ENCODE assay signal across 16 cellular contexts in the genomic region with DNA sequence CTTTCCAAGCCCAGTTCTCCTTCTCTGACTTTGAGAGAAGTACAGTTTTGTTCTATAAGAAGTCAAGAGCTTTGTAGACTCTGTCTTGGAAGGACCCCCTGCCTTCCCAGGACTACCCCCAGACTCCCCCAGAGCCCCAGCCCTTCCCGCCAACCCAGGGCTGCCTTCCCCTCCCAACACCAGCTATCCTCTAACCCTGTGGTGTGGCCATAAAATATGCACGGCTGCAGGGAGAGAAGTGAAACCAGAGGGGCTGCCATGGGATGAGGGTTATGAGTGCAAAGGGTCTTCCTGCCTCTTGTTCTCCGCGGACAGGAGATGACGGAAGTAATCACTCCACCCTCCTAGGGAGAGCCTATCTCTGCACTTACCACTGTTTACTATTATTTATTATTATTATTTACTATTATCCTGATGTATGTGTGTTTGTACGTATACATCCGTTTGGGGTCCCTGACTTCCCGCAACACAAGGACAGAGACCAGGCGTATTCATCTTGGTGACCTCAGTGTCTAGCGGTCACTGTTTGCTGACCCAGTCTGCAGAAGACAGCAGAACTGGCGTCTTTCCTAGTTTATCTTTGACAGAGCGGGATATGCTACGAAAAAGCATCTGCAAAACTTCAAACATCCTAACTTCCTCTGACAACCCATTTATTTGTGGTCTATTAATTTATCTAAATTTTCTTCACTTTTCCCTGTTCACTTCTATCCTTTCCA. TPM values are rescaled to one million over a fixed set of nuclear protein-coding genes. Genes with fewer than 3 reads are reported as not detected.
DNase-seq lines count a peak whose midpoint lies in the region; ATAC-seq and TF ChIP-seq lines count a peak whose summit lies in the region.
"Had no signal": no experiment of that assay in that cellular context is flagged by ENCODE, and none has a peak within 500 bp of the region (broad histone marks: within the 10 kb centered on the region; RNA-seq: fewer than 3 reads in every experiment).

No MANE protein-coding gene starts in this region.

- no peak overlapping the region for H2AFZ ChIP-seq in H9 (ENCODE audit: low read length)

- no peaks in the 10 kb centered on the region for H3K9me3 ChIP-seq in H9 (ENCODE audit: control insufficient read depth, low read depth, low read length)
- H3K9me3 ChIP-seq in breast epithelium = no peaks in the 10 kb centered on the region
- H3K9me3 ChIP-seq: gastrocnemius medialis had no signal

- CTCF ChIA-PET in activated CD4-positive, alpha-beta T cell treated with anti-CD3 and anti-CD28 coated beads, Interleukin-2, amount 10 ng/mL, durations not matched to agents 7 days and 5 days (lab: Charles Lee) = no interaction called here

- no peak overlapping the region for H2BK5ac ChIP-seq in H9 (ENCODE audit: insufficient read length, low read length)

- H3K9me3 Mint-ChIP-seq in H9 = no peaks in the 10 kb centered on the region; a peak in 2 of 5 replicates
- no peaks in the 10 kb centered on the region for H3K9me3 Mint-ChIP-seq in nephron
- H3K9me3 Mint-ChIP-seq in activated CD4-positive, alpha-beta T cell treated with anti-CD3 and anti-CD28 coated beads, Interleukin-2, amount 10 ng/mL, durations not matched to agents 7 days and 5 days = no peaks in the 10 kb centered on the region
- H3K9me3 Mint-ChIP-seq: naive thymus-derived CD8-positive, alpha-beta T cell had no signal

- intact Hi-C loops in breast epithelium (cut with DNase I; ENCODE audit: low total_unique reads) = no loop called here

- H3K36me3 ChIP-seq in breast epithelium = no peaks in the 10 kb centered on the region
- H3K36me3 ChIP-seq: gastrocnemius medialis had no signal

- no peak overlapping the region for H3K23ac ChIP-seq in H9 (ENCODE audit: insufficient read length, low read depth, low read length)

- no peak overlapping the region for H3K4me2 ChIP-seq in H9 (ENCODE audit: insufficient read depth, insufficient read length, low read length)
- H3K4me2 ChIP-seq: KMS-11 had no signal

- H3K9ac ChIP-seq in H9 (ENCODE audit: extremely low read depth, insufficient read length, low read length) = no peak overlapping the region
- H3K9ac ChIP-seq: KMS-11 had no signal

- TF ChIP-seq CTCF in H9 (conservative IDR thresholded peaks at IDR 0.05) = no peak
- no peak for TF ChIP-seq CTCF in breast epithelium (IDR thresholded peaks at IDR 0.05)
- no peak for TF ChIP-seq CTCF in nephron (IDR thresholded peaks at IDR 0.05; ENCODE audit: unreplicated experiment in 3 of 3)

- H3K36me3 Mint-ChIP-seq in H9 (ENCODE audit: insufficient read depth in 1 of 3, low read depth in 3 of 3) (no peaks in the 10 kb centered on the region; a peak in 1 of 7 replicates), nephron (ENCODE audit: low read depth) (no peaks in the 10 kb centered on the region)
- H3K36me3 Mint-ChIP-seq in activated CD4-positive, alpha-beta T cell treated with anti-CD3 and anti-CD28 coated beads, Interleukin-2, amount 10 ng/mL, durations not matched to agents 7 days and 5 days (ENCODE audit: low read depth) = no peaks in the 10 kb centered on the region

- no peak overlapping the region for H3K4ac ChIP-seq in H9 (ENCODE audit: low read depth, low read length)

- no peak overlapping the region for H3K14ac ChIP-seq in H9 (ENCODE audit: insufficient read depth, low read length)

- no peak for ATAC-seq in HG02870 (IDR thresholded peaks at IDR 0.05; ENCODE audit: unreplicated experiment)
- ATAC-seq: gastrocnemius medialis; naive thymus-derived CD8-positive, alpha-beta T cell had no signal

- H3K23me2 ChIP-seq in H9 (ENCODE audit: insufficient read length, low read depth, low read length, poor library complexity, severe bottlenecking) = peaks cover 27% of the 10 kb centered on the region

- H3K4me3 Mint-ChIP-seq in H9 (no peak overlapping the region), nephron (peak overlapping the region in 1 of 3 experiments; percentile 12)
- H3K4me3 Mint-ChIP-seq in activated CD4-positive, alpha-beta T cell treated with anti-CD3 and anti-CD28 coated beads, Interleukin-2, amount 10 ng/mL, durations not matched to agents 7 days and 5 days = no peak overlapping the region
- H3K4me3 Mint-ChIP-seq: naive thymus-derived CD8-positive, alpha-beta T cell had no signal

- no peaks in the 10 kb centered on the region; the same call in 1 of the 2 replicates for H3K27me3 ChIP-seq in H9 (ENCODE audit: insufficient read depth, low read length)
- no peaks in the 10 kb centered on the region for H3K27me3 ChIP-seq in breast epithelium
- H3K27me3 ChIP-seq: gastrocnemius medialis had no signal

- H2AK5ac ChIP-seq in H9 (ENCODE audit: insufficient read length, low read length) = no peak overlapping the region

- H3K4me1 Mint-ChIP-seq in H9 (peaks cover 72 to 79% of the 10 kb centered on the region in 2 experiments), nephron (peaks cover 53% of the 10 kb centered on the region)
- peaks cover 30% of the 10 kb centered on the region for H3K4me1 Mint-ChIP-seq in activated CD4-positive, alpha-beta T cell treated with anti-CD3 and anti-CD28 coated beads, Interleukin-2, amount 10 ng/mL, durations not matched to agents 7 days and 5 days

- DNase-seq in Ammon's horn (ENCODE audit: low spot score) (peak; percentile 45), H9 (peak; percentile 26), breast epithelium (ENCODE audit: low spot score in 2 of 2) (no peak), NCI-H345 (lab: John Stamatoyannopoulos, UW) (no peak), D341Med (ENCODE audit: low spot score) (no peak)
- DNase-seq in activated CD4-positive, alpha-beta T cell treated with anti-CD3 and anti-CD28 coated beads, Interleukin-2, amount 10 ng/mL, durations not matched to agents 7 days and 5 days = no peak
- DNase-seq: activated CD4-positive, alpha-beta T cell treated with anti-CD3 and anti-CD28 coated beads for 4 hours; Calu3; gastrocnemius medialis; naive thymus-derived CD8-positive, alpha-beta T cell; NCI-H1417; NCI-H69; stimulated activated naive CD4-positive, alpha-beta T cell had no signal

- no CpG with 5 or more reads among the region's 13 CpGs for WGBS in H9 (ENCODE audit: extremely low coverage, insufficient read length, low lambda C conversion rate)

- no peak overlapping the region for H4K8ac ChIP-seq in H9 (replicated peaks; ENCODE audit: insufficient read length, low read depth, low read length)

- H2BK12ac ChIP-seq in H9 (ENCODE audit: insufficient read length, low read depth, low read length) = no peak overlapping the region

- H3K18ac ChIP-seq in H9 (ENCODE audit: insufficient read length, low read depth, low read length) = no peak overlapping the region

- POLR2A ChIA-PET in activated CD4-positive, alpha-beta T cell treated with anti-CD3 and anti-CD28 coated beads, Interleukin-2, amount 10 ng/mL, durations not matched to agents 7 days and 5 days (lab: Charles Lee) = no interaction called here

- peaks cover 15% of the 10 kb centered on the region for H3K4me1 ChIP-seq in H9 (ENCODE audit: insufficient read depth, low read length)
- peaks cover 22 to 31% of the 10 kb centered on the region in 2 donors for H3K4me1 ChIP-seq in breast epithelium

- H3K79me2 ChIP-seq in H9 (ENCODE audit: insufficient read depth, low read length) = peaks cover 4% of the 10 kb centered on the region; the same call in 1 of the 2 replicates

- no peaks in the 10 kb centered on the region for H3K79me1 ChIP-seq in H9 (ENCODE audit: insufficient read depth, low read depth, low read length, poor library complexity, severe bottlenecking)

- H3K27me3 Mint-ChIP-seq in H9 (ENCODE audit: low read depth) = peaks cover 23% of the 10 kb centered on the region
- H3K27me3 Mint-ChIP-seq in nephron (ENCODE audit: low read depth) = peaks cover 5% of the 10 kb centered on the region
- peaks cover 22% of the 10 kb centered on the region for H3K27me3 Mint-ChIP-seq in activated CD4-positive, alpha-beta T cell treated with anti-CD3 and anti-CD28 coated beads, Interleukin-2, amount 10 ng/mL, durations not matched to agents 7 days and 5 days

- TF ChIP-seq POLR2A in breast epithelium (IDR thresholded peaks at IDR 0.05) = no peak

- H4K20me1 ChIP-seq in H9 (ENCODE audit: control insufficient read depth, insufficient read depth, insufficient read length) = no peaks in the 10 kb centered on the region

- H3K27ac ChIP-seq in H9 (ENCODE audit: insufficient read length, low read depth, low read length) (no peak overlapping the region), breast epithelium (peak overlapping the region; percentile 73 to 97)
- H3K27ac ChIP-seq: gastrocnemius medialis, KMS-11 had no signal

- no peak overlapping the region for H2BK15ac ChIP-seq in H9 (ENCODE audit: low read depth, low read length)

- H4K91ac ChIP-seq in H9 (ENCODE audit: insufficient read length, low read depth, low read length) = no peak overlapping the region

- no peak overlapping the region for H2BK20ac ChIP-seq in H9 (ENCODE audit: low read depth, low read length, poor library complexity, severe bottlenecking)

- H2BK120ac ChIP-seq in H9 (ENCODE audit: low read depth, low read length, poor library complexity, severe bottlenecking) = no peak overlapping the region

- H3K56ac ChIP-seq in H9 (ENCODE audit: insufficient read length, low read depth, low read length) = no peak overlapping the region

- no peak overlapping the region for H3K4me3 ChIP-seq in breast epithelium
- H3K4me3 ChIP-seq: gastrocnemius medialis had no signal

- H4K5ac ChIP-seq in H9 (ENCODE audit: insufficient read length, low read depth, low read length) = no peak overlapping the region

- H3K27ac Mint-ChIP-seq in H9 (no peak overlapping the region; a peak in 1 of 7 replicates), nephron (peak overlapping the region; percentile 61 to 86 (median 70))
- no peak overlapping the region for H3K27ac Mint-ChIP-seq in activated CD4-positive, alpha-beta T cell treated with anti-CD3 and anti-CD28 coated beads, Interleukin-2, amount 10 ng/mL, durations not matched to agents 7 days and 5 days

- H3T11ph ChIP-seq in H9 (ENCODE audit: low read length) = no peak overlapping the region

RNA-seq across cellular contexts. Expression of a gene that starts 3.5 kb away (rescaled TPM):
- total RNA-seq in H9 (2021) = 104 and 111 TPM in 2 replicates
- 100 to 1,000 TPM in 1 of 3 donors, 10 to 100 TPM in 1, 1 to 10 TPM in 1; 1.3 to 175 (median 93.7) TPM for total RNA-seq in breast epithelium
- total RNA-seq in activated CD4-positive, alpha-beta T cell treated with anti-CD3 and anti-CD28 coated beads, Interleukin-2, amount 10 ng/mL, durations not matched to agents 7 days and 5 days = under 1 TPM; 0.54 to 0.67 TPM

RNA-seq across cellular contexts. Expression of a gene that starts 5.1 kb away (rescaled TPM):
- total RNA-seq in H9 (2021) (3.4 and 4.8 TPM in 2 replicates), breast epithelium (100 to 1,000 TPM in 2 of 3 donors, 10 to 100 TPM in 1; 90.1 to 115 (median 108) TPM)
- not detected for total RNA-seq in activated CD4-positive, alpha-beta T cell treated with anti-CD3 and anti-CD28 coated beads, Interleukin-2, amount 10 ng/mL, durations not matched to agents 7 days and 5 days

RNA-seq across cellular contexts. Expression of a gene that starts 37.0 kb away (rescaled TPM):
- total RNA-seq in H9 (2021) (55.9 and 59.9 TPM in 2 replicates), breast epithelium (100 to 1,000 TPM; 232 to 256 (median 238) TPM)
- total RNA-seq in activated CD4-positive, alpha-beta T cell treated with anti-CD3 and anti-CD28 coated beads, Interleukin-2, amount 10 ng/mL, durations not matched to agents 7 days and 5 days = 10 to 100 TPM; 59.3 to 64.4 TPM

Comparison
In these comparisons a context has a peak if more than half of its experiments do, and no peak if none do; other contexts are left out.
1. DNase-seq: peak in Ammon's horn (single experiment) and H9 (single experiment); none in breast epithelium (0 of 2), NCI-H345 (single experiment), D341Med (single experiment) and activated CD4-positive, alpha-beta T cell treated with anti-CD3 and anti-CD28 coated beads, Interleukin-2, amount 10 ng/mL, durations not matched to agents 7 days and 5 days (single experiment).
2. H3K27ac Mint-ChIP-seq: peak in nephron (3 of 3); none in H9 (0 of 3) and activated CD4-positive, alpha-beta T cell treated with anti-CD3 and anti-CD28 coated beads, Interleukin-2, amount 10 ng/mL, durations not matched to agents 7 days and 5 days (single experiment).
3. RNA of a gene that starts 5.1 kb away (total RNA-seq): 90.1 to 115 TPM in breast epithelium; 3.4 to 4.8 TPM in H9 and not detected in activated CD4-positive, alpha-beta T cell treated with anti-CD3 and anti-CD28 coated beads, Interleukin-2, amount 10 ng/mL, durations not matched to agents 7 days and 5 days; every median in the first group is over 10 times any median in the second.